Comparison of ENCODE assay signal across 8 cellular contexts in genomic region chr18:63949068-63949737, GRCh38.
DNase-seq lines count a peak whose midpoint lies in the region; ATAC-seq and TF ChIP-seq lines count a peak whose summit lies in the region.

TSS of gene HMSD (plus strand) at chr18:63949301. CDS start at chr18:63953456, 4,155 bp downstream.

- H3K4me3 ChIP-seq in RWPE2 (ENCODE audit: severe bottlenecking) (peak within 1 kb of the TSS; percentile 26), astrocyte of the cerebellum (ENCODE audit: low read depth, low read length) (peak within 1 kb of the TSS; percentile 45)

- H3K27me3 ChIP-seq in RWPE2 (ENCODE audit: insufficient read depth, poor library complexity, severe bottlenecking) = no peaks in the 10 kb centered on the region

- no peaks in the 10 kb centered on the region for H3K9me3 ChIP-seq in RWPE2 (ENCODE audit: severe bottlenecking)

- H3K4me1 ChIP-seq in RWPE2 (ENCODE audit: insufficient read depth, poor library complexity, severe bottlenecking) = peaks cover 3% of the 10 kb centered on the region

- DNase-seq in DMS53 (lab: John Stamatoyannopoulos, UW) (peak; percentile 98), RWPE2 (ENCODE audit: low spot score) (no peak), astrocyte of the cerebellum (ENCODE audit: low read depth) (no peak), iPS-NIHi7 (ENCODE audit: extremely low spot score) (peak; percentile 87), T1000 (lab: John Stamatoyannopoulos, UW) (no peak)
- DNase-seq in stimulated activated CD4-positive, alpha-beta T cell treated with anti-CD3 and anti-CD28 coated beads, Interleukin-12 subunit alpha, Interleukin-12 subunit beta, amount 100 ng/mL, for 48 hours (ENCODE audit: low read depth in 2 of 3, low spot score in 1 of 3) = peak; percentile 49 to 73 (median 54)

- TF ChIP-seq CTCF in RWPE2 (IDR thresholded peaks at IDR 0.05; ENCODE audit: poor library complexity, severe bottlenecking) = peak; percentile 59
- peak; percentile 59 for TF ChIP-seq CTCF in astrocyte of the cerebellum (IDR thresholded peaks at IDR 0.05; ENCODE audit: low read depth, low read length, missing control alignments)

- in situ Hi-C loops in astrocyte of the cerebellum (cut with HindIII; ENCODE audit: low sequenced_read_pairs) = no loop called here

- H3K36me3 ChIP-seq in RWPE2 (ENCODE audit: low read depth) = no peaks in the 10 kb centered on the region

- no peak within 1 kb of the TSS for H3K27ac ChIP-seq in RWPE2 (ENCODE audit: poor library complexity, severe bottlenecking)

- ATAC-seq in GM19467 (IDR thresholded peaks at IDR 0.05; ENCODE audit: unreplicated experiment) = peak; percentile 92
- ATAC-seq in HG03521 (IDR thresholded peaks at IDR 0.05; ENCODE audit: unreplicated experiment) = peak; percentile 95
- ATAC-seq in RWPE2 (ENCODE audit: low read depth) = peak; percentile 99

Comparison
In these comparisons a context has a peak if more than half of its experiments do, and no peak if none do; other contexts are left out.
1. DNase-seq: peak in DMS53 (single experiment), iPS-NIHi7 (single experiment) and stimulated activated CD4-positive, alpha-beta T cell treated with anti-CD3 and anti-CD28 coated beads, Interleukin-12 subunit alpha, Interleukin-12 subunit beta, amount 100 ng/mL, for 48 hours (3 of 3); none in RWPE2 (single experiment), astrocyte of the cerebellum (single experiment) and T1000 (single experiment).
2. Peak in every context shown above with its lines, with median percentiles within 50 percentile points of each other: ATAC-seq.